ENCODE assay signal across 30 cellular contexts in the genomic region with DNA sequence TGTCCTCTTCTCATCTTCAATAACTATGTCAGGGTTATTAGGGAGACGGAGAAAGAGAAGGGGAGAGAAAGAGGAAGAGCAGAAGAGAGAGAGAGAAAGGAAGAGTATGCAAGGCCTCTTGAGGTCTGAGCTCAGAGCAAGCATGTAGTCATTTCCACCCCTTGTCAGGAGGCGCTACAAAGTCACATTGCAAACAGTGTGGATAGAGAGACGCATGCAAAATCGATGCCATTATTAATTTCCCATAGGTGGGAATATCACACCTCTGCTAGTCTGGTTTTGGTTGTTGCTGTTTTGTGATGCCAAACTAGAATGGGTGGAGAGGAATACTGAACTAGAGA. TPM values are rescaled to one million over a fixed set of nuclear protein-coding genes. Genes with fewer than 3 reads are reported as not detected.
DNase-seq lines count a peak whose midpoint lies in the region; ATAC-seq, FAIRE-seq and TF ChIP-seq lines count a peak whose summit lies in the region.
"Had no signal": no experiment of that assay in that cellular context is flagged by ENCODE, and none has a peak within 500 bp of the region (broad histone marks: within the 10 kb centered on the region; RNA-seq: fewer than 3 reads in every experiment).

No MANE protein-coding gene starts in this region.

- no peak overlapping the region for H3K9ac ChIP-seq in keratinocyte (ENCODE audit: control insufficient read depth, extremely low read depth, insufficient read depth, low read length)
- H3K9ac ChIP-seq in colonic mucosa (ENCODE audit: low read depth in 2 of 2, low read length in 2 of 2) = no peak overlapping the region
- H3K9ac ChIP-seq: KMS-11 had no signal

- no peaks in the 10 kb centered on the region for H3K79me2 ChIP-seq in keratinocyte (ENCODE audit: control insufficient read depth, insufficient read depth, low read length)

- H3K4me2 ChIP-seq in keratinocyte (ENCODE audit: control insufficient read depth, extremely low read depth, insufficient read depth, low read depth, low read length) = no peak overlapping the region
- H3K4me2 ChIP-seq: KMS-11 had no signal

- TF ChIP-seq CTCF in keratinocyte (optimal IDR thresholded peaks at IDR 0.05 in 1 of 3, IDR thresholded peaks at IDR 0.05 in 1 of 3, conservative IDR thresholded peaks at IDR 0.05 in 1 of 3; ENCODE audit: extremely low read depth in 1 of 3, insufficient read depth in 2 of 3, low read length in 3 of 3) (no peak), colonic mucosa (IDR thresholded peaks at IDR 0.05) (no peak)

- H3K4me1 ChIP-seq in keratinocyte (ENCODE audit: control insufficient read depth, extremely low read depth, insufficient read depth, low read length) = no peaks in the 10 kb centered on the region
- H3K4me1 ChIP-seq in colonic mucosa = no peaks in the 10 kb centered on the region
- H3K4me1 ChIP-seq: BE2C, gastrocnemius medialis, HAP-1, right atrium auricular region, SJSA1 had no signal

- no peaks in the 10 kb centered on the region for H3K36me3 ChIP-seq in keratinocyte (ENCODE audit: control insufficient read depth in 2 of 2, extremely low read depth in 1 of 2, insufficient read depth in 2 of 2, low read length in 2 of 2)
- H3K36me3 ChIP-seq in colonic mucosa = no peaks in the 10 kb centered on the region
- H3K36me3 ChIP-seq: BE2C, cardiac muscle cell, gastrocnemius medialis, HAP-1, ovary, right atrium auricular region, SJSA1 had no signal

- H3K9me1 ChIP-seq in keratinocyte (ENCODE audit: control insufficient read depth, extremely low read depth, insufficient read depth, low read length) = no peaks in the 10 kb centered on the region

- H3K4me3 ChIP-seq in keratinocyte (ENCODE audit: control insufficient read depth in 2 of 3, extremely low read depth in 1 of 3, insufficient read depth in 2 of 3, low read depth in 1 of 3, low read length in 3 of 3) = no peak overlapping the region
- no peak overlapping the region for H3K4me3 ChIP-seq in colonic mucosa
- H3K4me3 ChIP-seq: cardiac muscle cell, gastrocnemius medialis, HAP-1, ovary, right atrium auricular region, SJSA1 had no signal

- FAIRE-seq in keratinocyte (lab: Jason Lieb, UNC) = peak; percentile 23
- FAIRE-seq: G401.6, HTR-8/SVneo, TTC549, urothelium cell line had no signal

- dilution Hi-C loops in keratinocyte (cut with MboI; ENCODE audit: extremely low pct_ligation_motif_present, low sequenced_read_pairs) = no loop called here

- no peak overlapping the region for H3K27ac ChIP-seq in keratinocyte (ENCODE audit: control insufficient read depth, insufficient read depth, low read length)
- H3K27ac ChIP-seq in colonic mucosa = no peak overlapping the region
- H3K27ac ChIP-seq: cardiac muscle cell, gastrocnemius medialis, KMS-11, ovary, right atrium auricular region, SJSA1 had no signal

- DNase-seq in keratinocyte (ENCODE audit: low read depth, low spot score) (no peak), colonic mucosa (no peak), SKM-1 treated with dmso at 0.1 percent for 144 hours (lab: John Stamatoyannopoulos, UW; ENCODE audit: unreplicated experiment) (no peak)
- DNase-seq: activated CD4-positive, alpha-beta T cell treated with anti-CD3 and anti-CD28 coated beads for 1 hour; activated CD8-positive, alpha-beta T cell treated with anti-CD3 and anti-CD28 coated beads for 36 hours; aorta; BE2C; gastrocnemius medialis; natural killer cell; NCI-H1694; NCI-H2171; NCI-H524 treated with DMSO at 0.1 percent for 48 hours; ovary; stimulated activated CD4-positive, alpha-beta T cell treated with anti-CD3 and anti-CD28 coated beads, Interleukin-4, amount 100 ng/mL, for 1 hour; T-helper 1 cell had no signal

- H4K20me1 ChIP-seq in keratinocyte (ENCODE audit: control insufficient read depth, extremely low read depth, insufficient read depth, low read length) = no peaks in the 10 kb centered on the region

- intact Hi-C loops in colonic mucosa (cut with DNase I) = no loop called here

- H3K9me3 ChIP-seq in keratinocyte (ENCODE audit: control insufficient read depth, low read depth, low read length) (no peaks in the 10 kb centered on the region), colonic mucosa (no peaks in the 10 kb centered on the region)
- H3K9me3 ChIP-seq: BE2C, gastrocnemius medialis, HAP-1, ovary, right atrium auricular region, SJSA1 had no signal

- ATAC-seq in GM19043 (IDR thresholded peaks at IDR 0.05; ENCODE audit: low read depth, unreplicated experiment) = peak; percentile 36
- peak; percentile 7 for ATAC-seq in HG02623 (IDR thresholded peaks at IDR 0.05; ENCODE audit: unreplicated experiment)
- peak; percentile 47 for ATAC-seq in HG03139 (IDR thresholded peaks at IDR 0.05; ENCODE audit: unreplicated experiment)
- no peak for ATAC-seq in GM18517 (IDR thresholded peaks at IDR 0.05; ENCODE audit: unreplicated experiment)
- no peak for ATAC-seq in HG02852 (IDR thresholded peaks at IDR 0.05; ENCODE audit: unreplicated experiment)
- ATAC-seq: activated CD8-positive, alpha-beta T cell treated with anti-CD3 and anti-CD28 coated beads for 36 hours; gastrocnemius medialis; natural killer cell; stimulated activated memory B cell treated with anti-CD40 and anti-IgM and Interleukin-4, amounts not matched to agents 10 μg/mL and 1 μg/mL and 100 μg/mL, for 72 hours had no signal

- no peaks in the 10 kb centered on the region for H3K27me3 ChIP-seq in keratinocyte (ENCODE audit: control insufficient read depth, extremely low read depth, insufficient read depth, low read length)
- no peaks in the 10 kb centered on the region for H3K27me3 ChIP-seq in colonic mucosa
- H3K27me3 ChIP-seq: BE2C, cardiac muscle cell, gastrocnemius medialis, ovary, right atrium auricular region, SJSA1 had no signal

- H2AFZ ChIP-seq in keratinocyte (ENCODE audit: control insufficient read depth, low read length) = no peak overlapping the region

RNA-seq across cellular contexts. Expression of gene SERPINE2, which starts 24.2 kb away (rescaled TPM):
- polyA plus RNA-seq in keratinocyte = 279 to 1,210 TPM (median 306 TPM) in 3 replicates
- 58.0 TPM for polyA plus RNA-seq in keratinocyte (2011; ENCODE audit: low read depth)
- 606 and 644 TPM in 2 replicates for polyA plus RNA-seq in keratinocyte (2011; cell fraction: cytosol; rRNA removed)
- 1,752 and 1,862 TPM in 2 replicates for polyA plus RNA-seq in keratinocyte (2011; cell fraction: nucleus; rRNA removed)
- 137 and 901 TPM in 2 replicates for polyA plus RNA-seq in keratinocyte (2012; ENCODE audit: low replicate concordance)
- polyA minus RNA-seq in keratinocyte = 244 to 695 TPM (median 331 TPM) in 3 replicates
- 380 TPM for polyA minus RNA-seq in keratinocyte (2011; cell fraction: cytosol; rRNA and poly(A)+ RNA removed)
- polyA minus RNA-seq in keratinocyte (2011; cell fraction: nucleus; rRNA and poly(A)+ RNA removed) = 558 and 1,225 TPM in 2 replicates
- total RNA-seq in colonic mucosa = 10 to 100 TPM; 13.6 to 19.2 TPM

Comparison
In these comparisons a context has a peak if more than half of its experiments do, and no peak if none do; other contexts are left out.
1. ATAC-seq: peak in GM19043 (single experiment), HG02623 (single experiment) and HG03139 (single experiment); none in GM18517 (single experiment) and HG02852 (single experiment).